In genomic region chr5:95711501-95712346, GRCh38 we compare ENCODE assay signal across 12 cellular contexts. TPM values are rescaled to one million over a fixed set of nuclear protein-coding genes. Genes with fewer than 3 reads are reported as not detected.
DNase-seq lines count a peak whose midpoint lies in the region; ATAC-seq, FAIRE-seq and TF ChIP-seq lines count a peak whose summit lies in the region.
"Had no signal": no experiment of that assay in that cellular context is flagged by ENCODE, and none has a peak within 500 bp of the region (broad histone marks: within the 10 kb centered on the region; RNA-seq: fewer than 3 reads in every experiment).

No MANE protein-coding gene starts in this region.

- H4K20me1 ChIP-seq in endothelial cell of umbilical vein (replicated peaks; ENCODE audit: control insufficient read depth, extremely low read depth, insufficient read depth, low read length) (no peaks in the 10 kb centered on the region), osteoblast (ENCODE audit: insufficient read depth, low read length) (no peaks in the 10 kb centered on the region)

- no peak overlapping the region for H3K4me3 ChIP-seq in endothelial cell of umbilical vein (replicated peaks in 1 of 3; ENCODE audit: insufficient read depth in 1 of 3, low read depth in 1 of 3, low read length in 3 of 3)
- no peak overlapping the region for H3K4me3 ChIP-seq in osteoblast (ENCODE audit: insufficient read depth, low read length)
- H3K4me3 ChIP-seq: GM12878 had no signal

- dilution Hi-C loops in endothelial cell of umbilical vein (cut with MboI; ENCODE audit: extremely low pct_ligation_motif_present, low sequenced_read_pairs), result no loop called here

- POLR2A ChIA-PET in endothelial cell of umbilical vein (lab: Charles Lee), result no interaction called here

- no peak for FAIRE-seq in endothelial cell of umbilical vein (lab: Jason Lieb, UNC)
- FAIRE-seq: GM12878 had no signal

- TF ChIP-seq CTCF in endothelial cell of umbilical vein (IDR thresholded peaks at IDR 0.05; ENCODE audit: extremely low read depth in 1 of 2, insufficient read depth in 1 of 2, low read depth in 1 of 2, low read length in 2 of 2) (no peak), osteoblast (IDR thresholded peaks at IDR 0.05; ENCODE audit: extremely low read depth, low read depth, low read length) (no peak)

- BruUV-seq in endothelial cell of umbilical vein (replicated peaks; lab: Mats Ljungman, UMichigan), result no TSS peak

- H3K27me3 ChIP-seq in endothelial cell of umbilical vein (ENCODE audit: control insufficient read depth in 2 of 2, insufficient read depth in 2 of 2, low read length in 2 of 2) (no peaks in the 10 kb centered on the region), osteoblast (ENCODE audit: insufficient read depth, low read length) (no peaks in the 10 kb centered on the region)
- H3K27me3 ChIP-seq: BE2C had no signal

- CTCF ChIA-PET in endothelial cell of umbilical vein (lab: Charles Lee), result interaction anchor here (1.3 kb wide), 1 partner anchor 14 kb away, joined by 4 read pairs; no protein-coding TSS in a partner anchor

- H3K9me3 ChIP-seq in endothelial cell of umbilical vein (replicated peaks; ENCODE audit: control insufficient read depth, insufficient read depth, low read length) (no peaks in the 10 kb centered on the region), osteoblast (ENCODE audit: low read depth, low read length) (no peaks in the 10 kb centered on the region)
- H3K9me3 ChIP-seq: BE2C had no signal

- H3K9me1 ChIP-seq in endothelial cell of umbilical vein (replicated peaks; ENCODE audit: control insufficient read depth, extremely low read depth, insufficient read depth, low read length), result no peaks in the 10 kb centered on the region

- H3K36me3 ChIP-seq in endothelial cell of umbilical vein (ENCODE audit: control insufficient read depth in 2 of 2, extremely low read depth in 1 of 2, insufficient read depth in 2 of 2, low read length in 2 of 2) (no peaks in the 10 kb centered on the region), osteoblast (ENCODE audit: insufficient read depth, low read length) (no peaks in the 10 kb centered on the region)
- H3K36me3 ChIP-seq: BE2C had no signal

- H3K4me1 ChIP-seq in endothelial cell of umbilical vein (ENCODE audit: control insufficient read depth, extremely low read depth, insufficient read depth, low read length) (peaks cover 33% of the 10 kb centered on the region), osteoblast (ENCODE audit: insufficient read depth, low read length) (peaks cover 23% of the 10 kb centered on the region)

- no peak for ATAC-seq in left colon

- no peak overlapping the region for H3K9ac ChIP-seq in endothelial cell of umbilical vein (replicated peaks; ENCODE audit: extremely low read depth, insufficient read depth, low read length)

- no peak overlapping the region for H2AFZ ChIP-seq in endothelial cell of umbilical vein (ENCODE audit: low read depth, low read length)
- no peak overlapping the region for H2AFZ ChIP-seq in osteoblast (ENCODE audit: low read length)

- H3K27ac ChIP-seq in endothelial cell of umbilical vein (ENCODE audit: insufficient read depth, low read depth, low read length) (peak overlapping the region; percentile 34), osteoblast (ENCODE audit: low read depth, low read length) (no peak overlapping the region)

- H3K4me2 ChIP-seq in endothelial cell of umbilical vein (ENCODE audit: insufficient read depth, low read length) (no peak overlapping the region), osteoblast (ENCODE audit: insufficient read depth, low read length) (no peak overlapping the region)

- H3K79me2 ChIP-seq in endothelial cell of umbilical vein (ENCODE audit: control insufficient read depth, insufficient read depth, low read length) (no peaks in the 10 kb centered on the region), osteoblast (ENCODE audit: insufficient read depth, low read length) (no peaks in the 10 kb centered on the region)

- TF ChIP-seq POLR2A in endothelial cell of umbilical vein (IDR thresholded peaks at IDR 0.05; ENCODE audit: low read depth, low read length), result no peak

- intact Hi-C loops in endothelial cell of umbilical vein (cut with micrococcal nuclease) (no loop called here), left colon (cut with DNase I, micrococcal nuclease) (no loop called here)

- DNase-seq in DMS79 treated with DMSO at 0.1 percent for 48 hours (lab: John Stamatoyannopoulos, UW) (peak; percentile 73), NCI-H2227 treated with DMSO at 0.1 percent for 48 hours (lab: John Stamatoyannopoulos, UW) (peak; percentile 48), endothelial cell of umbilical vein (ENCODE audit: low read depth, low spot score) (no peak), osteoblast (ENCODE audit: insufficient read length, low spot score, missing footprints) (peak; percentile 61), NCI-H748 treated with DMSO at 0.1 percent for 48 hours (lab: John Stamatoyannopoulos, UW) (no peak), left colon (no peak), iPS-NIHi11 (ENCODE audit: low spot score) (no peak)
- DNase-seq in activated naive CD4-positive, alpha-beta T cell (lab: John Stamatoyannopoulos, UW), result no peak
- DNase-seq: activated CD8-positive, alpha-beta memory T cell treated with anti-CD3 and anti-CD28 coated beads, Interleukin-2, amount 10 ng/mL, durations not matched to agents 7 days and 5 days; BE2C had no signal

TF ChIP-seq in endothelial cell of umbilical vein, 7 proteins besides CTCF, POLR2A, EP300 and RAD21:
- TF ChIP-seq POLR2AphosphoS5 (IDR thresholded peaks at IDR 0.05; ENCODE audit: insufficient read depth, low read depth, low read length) (no peak), GATA2 (IDR thresholded peaks at IDR 0.05; ENCODE audit: insufficient read depth, insufficient read length, low read depth, low read length) (no peak), FOS (IDR thresholded peaks at IDR 0.05; ENCODE audit: borderline replicate concordance, insufficient read depth, low read length) (no peak)
- TF ChIP-seq, protein P1, sequence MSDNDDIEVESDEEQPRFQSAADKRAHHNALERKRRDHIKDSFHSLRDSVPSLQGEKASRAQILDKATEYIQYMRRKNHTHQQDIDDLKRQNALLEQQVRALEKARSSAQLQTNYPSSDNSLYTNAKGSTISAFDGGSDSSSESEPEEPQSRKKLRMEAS (IDR thresholded peaks at IDR 0.05; ENCODE audit: insufficient read depth, insufficient read length), result no peak

RNA-seq across cellular contexts. Expression of gene RHOBTB3, which starts 19.4 kb away (rescaled TPM):
- total RNA-seq in endothelial cell of umbilical vein (37.6 and 44.1 TPM in 2 replicates), osteoblast (314 and 349 TPM in 2 replicates), left colon (10 to 100 TPM; 49.8 to 54.0 TPM)
- 42.2 and 52.1 TPM in 2 replicates for polyA plus RNA-seq in endothelial cell of umbilical vein
- 30.3 and 34.4 TPM in 2 replicates for polyA plus RNA-seq in endothelial cell of umbilical vein (2011; cell fraction: cytosol; rRNA removed)
- 37.8 and 40.0 TPM in 2 replicates for polyA plus RNA-seq in endothelial cell of umbilical vein (2011; cell fraction: nucleus; rRNA removed)
- polyA plus RNA-seq in endothelial cell of umbilical vein (2012), result 31.3 and 52.7 TPM in 2 replicates
- polyA minus RNA-seq in endothelial cell of umbilical vein, result 136 and 161 TPM in 2 replicates
- 327 TPM for polyA minus RNA-seq in endothelial cell of umbilical vein (2011; cell fraction: cytosol; rRNA and poly(A)+ RNA removed)
- 110 and 126 TPM in 2 replicates for polyA minus RNA-seq in endothelial cell of umbilical vein (2011; cell fraction: nucleus; rRNA and poly(A)+ RNA removed)

RNA-seq across cellular contexts. Expression of gene SPATA9, which starts 28.9 kb away (rescaled TPM):
- not detected in 2 replicates for total RNA-seq in endothelial cell of umbilical vein
- 0.07 TPM in 1 of 2 replicates, not detected in the other for polyA plus RNA-seq in endothelial cell of umbilical vein
- 0.11 and 0.25 TPM in 2 replicates for polyA plus RNA-seq in endothelial cell of umbilical vein (2011; cell fraction: cytosol; rRNA removed)
- 0.18 and 0.32 TPM in 2 replicates for polyA plus RNA-seq in endothelial cell of umbilical vein (2011; cell fraction: nucleus; rRNA removed)
- polyA plus RNA-seq in endothelial cell of umbilical vein (2012), result 0.21 and 0.44 TPM in 2 replicates
- polyA minus RNA-seq in endothelial cell of umbilical vein, result 1.00 TPM in 1 of 2 replicates, not detected in the other
- polyA minus RNA-seq in endothelial cell of umbilical vein (2011; cell fraction: cytosol; rRNA and poly(A)+ RNA removed), result not detected
- polyA minus RNA-seq in endothelial cell of umbilical vein (2011; cell fraction: nucleus; rRNA and poly(A)+ RNA removed), result not detected in 2 replicates
- 0.36 and 1.2 TPM in 2 replicates for total RNA-seq in osteoblast
- under 1 TPM; 0.31 to 0.49 TPM for total RNA-seq in left colon
- total RNA-seq: activated CD8-positive, alpha-beta memory T cell treated with anti-CD3 and anti-CD28 coated beads, Interleukin-2, amount 10 ng/mL, durations not matched to agents 7 days and 5 days; dermis blood vessel endothelial cell had no signal

Comparison
In these comparisons a context has a peak if more than half of its experiments do, and no peak if none do; other contexts are left out.
1. DNase-seq: peak in DMS79 treated with DMSO at 0.1 percent for 48 hours (single experiment), NCI-H2227 treated with DMSO at 0.1 percent for 48 hours (single experiment) and osteoblast (single experiment); none in endothelial cell of umbilical vein (single experiment), activated naive CD4-positive, alpha-beta T cell (0 of 4), NCI-H748 treated with DMSO at 0.1 percent for 48 hours (single experiment), left colon (0 of 2) and iPS-NIHi11 (single experiment).